In genomic region chr7:105126436-105126975, GRCh38 we compare ENCODE assay signal across 22 cellular contexts.
DNase-seq lines count a peak whose midpoint lies in the region; ATAC-seq and TF ChIP-seq lines count a peak whose summit lies in the region.
"Had no signal": no experiment of that assay in that cellular context is flagged by ENCODE, and none has a peak within 500 bp of the region (broad histone marks: within the 10 kb centered on the region; RNA-seq: fewer than 3 reads in every experiment).

No MANE protein-coding gene starts in this region.

- H3K79me2 ChIP-seq in OCI-LY1 (ENCODE audit: insufficient read depth, low read length): no peaks in the 10 kb centered on the region

- no peak overlapping the region for H3K4me3 Mint-ChIP-seq in activated naive CD4-positive, alpha-beta T cell treated with anti-CD3 and anti-CD28 coated beads, Interleukin-2, amount 10 ng/mL, durations not matched to agents 7 days and 5 days
- no peak overlapping the region for H3K4me3 Mint-ChIP-seq in stimulated activated effector memory CD8-positive, alpha-beta T cell treated with anti-CD3 and anti-CD28 coated beads, Interleukin-12 subunit alpha, Interleukin-12 subunit beta, amount 100 ng/mL, for 72 hours
- H3K4me3 Mint-ChIP-seq: activated CD8-positive, alpha-beta memory T cell treated with anti-CD3 and anti-CD28 coated beads, Interleukin-2, amount 10 ng/mL, durations not matched to agents 7 days and 5 days; T-helper 2 cell treated with Interferon-gamma antibody and Interleukin-4, amounts not matched to agents 5 μg/mL and 100 μg/mL, for 36 hours had no signal

- DNase-seq in activated naive CD4-positive, alpha-beta T cell treated with anti-CD3 and anti-CD28 coated beads, Interleukin-2, amount 50 U/mL, for 72 hours (ENCODE audit: low spot score in 2 of 2): no peak
- DNase-seq in activated naive CD4-positive, alpha-beta T cell treated with anti-CD3 and anti-CD28 coated beads, Interleukin-2, amount 10 ng/mL, durations not matched to agents 7 days and 5 days: no peak
- DNase-seq in cerebellar nuclear complex (lab: John Stamatoyannopoulos, UW) (peak; percentile 71 to 79), MV-4-11 (lab: John Stamatoyannopoulos, UW) (no peak), NOMO-1 treated with DMSO at 0.1 percent for 48 hours (lab: John Stamatoyannopoulos, UW; ENCODE audit: unreplicated experiment) (no peak)
- no peak for DNase-seq in stimulated activated effector memory CD8-positive, alpha-beta T cell treated with anti-CD3 and anti-CD28 coated beads, Interleukin-12 subunit alpha, Interleukin-12 subunit beta, amount 100 ng/mL, for 72 hours (ENCODE audit: low spot score in 2 of 2)
- DNase-seq: activated CD8-positive, alpha-beta memory T cell treated with anti-CD3 and anti-CD28 coated beads, Interleukin-2, amount 10 ng/mL, durations not matched to agents 7 days and 5 days; amygdala; central memory CD4-positive, alpha-beta T cell; effector CD8-positive, alpha-beta T cell; left ventricle myocardium inferior; NCI-H1048; NCI-H2081; NCI-H446 treated with DMSO at 0.1 percent for 48 hours; SIG-M5 had no signal

- peak overlapping the region; percentile 65 for H3K27ac ChIP-seq in OCI-LY1 (ENCODE audit: low read depth, low read length, poor library complexity, severe bottlenecking)
- H3K27ac ChIP-seq: A549, C4-2B, left ventricle myocardium inferior, vagina had no signal

- no peak overlapping the region for H3K9ac ChIP-seq in OCI-LY1 (ENCODE audit: low read length)

- no peaks in the 10 kb centered on the region for H3K9me3 ChIP-seq in OCI-LY1 (ENCODE audit: low read length)
- H3K9me3 ChIP-seq: A549, left ventricle myocardium inferior, vagina had no signal

- H4K20me1 ChIP-seq in OCI-LY1 (ENCODE audit: insufficient read depth, low read length): no peaks in the 10 kb centered on the region

- ATAC-seq in activated naive CD4-positive, alpha-beta T cell treated with anti-CD3 and anti-CD28 coated beads, Interleukin-2, amount 50 U/mL, for 72 hours: peak in 1 of 2 donors; percentile 16
- no peak for ATAC-seq in stimulated activated effector memory CD8-positive, alpha-beta T cell treated with anti-CD3 and anti-CD28 coated beads, Interleukin-12 subunit alpha, Interleukin-12 subunit beta, amount 100 ng/mL, for 72 hours
- ATAC-seq in GM18519 (IDR thresholded peaks at IDR 0.05; ENCODE audit: low FRiP score, unreplicated experiment): no peak
- ATAC-seq: activated CD8-positive, alpha-beta memory T cell treated with anti-CD3 and anti-CD28 coated beads, Interleukin-2, amount 10 ng/mL, durations not matched to agents 7 days and 5 days; K562 had no signal

- H3K27ac Mint-ChIP-seq in activated naive CD4-positive, alpha-beta T cell treated with anti-CD3 and anti-CD28 coated beads, Interleukin-2, amount 50 U/mL, for 72 hours: peak overlapping the region; percentile 43 to 53
- H3K27ac Mint-ChIP-seq in activated naive CD4-positive, alpha-beta T cell treated with anti-CD3 and anti-CD28 coated beads, Interleukin-2, amount 10 ng/mL, durations not matched to agents 7 days and 5 days: no peak overlapping the region
- H3K27ac Mint-ChIP-seq in stimulated activated effector memory CD8-positive, alpha-beta T cell treated with anti-CD3 and anti-CD28 coated beads, Interleukin-12 subunit alpha, Interleukin-12 subunit beta, amount 100 ng/mL, for 72 hours: peak overlapping the region; percentile 32
- H3K27ac Mint-ChIP-seq: activated CD8-positive, alpha-beta memory T cell treated with anti-CD3 and anti-CD28 coated beads, Interleukin-2, amount 10 ng/mL, durations not matched to agents 7 days and 5 days; T-helper 2 cell treated with Interferon-gamma antibody and Interleukin-4, amounts not matched to agents 5 μg/mL and 100 μg/mL, for 36 hours had no signal

- no peaks in the 10 kb centered on the region for H3F3A ChIP-seq in OCI-LY1 (ENCODE audit: insufficient read depth, low read length)

- H3K36me3 Mint-ChIP-seq in activated naive CD4-positive, alpha-beta T cell treated with anti-CD3 and anti-CD28 coated beads, Interleukin-2, amount 50 U/mL, for 72 hours: peaks cover 0 to 10% of the 10 kb centered on the region in 2 donors
- H3K36me3 Mint-ChIP-seq in activated naive CD4-positive, alpha-beta T cell treated with anti-CD3 and anti-CD28 coated beads, Interleukin-2, amount 10 ng/mL, durations not matched to agents 7 days and 5 days: peaks cover 11% of the 10 kb centered on the region
- peaks cover 49% of the 10 kb centered on the region for H3K36me3 Mint-ChIP-seq in stimulated activated effector memory CD8-positive, alpha-beta T cell treated with anti-CD3 and anti-CD28 coated beads, Interleukin-12 subunit alpha, Interleukin-12 subunit beta, amount 100 ng/mL, for 72 hours

- no peak overlapping the region for H2AFZ ChIP-seq in OCI-LY1 (ENCODE audit: low read length)

- CTCF ChIA-PET in activated naive CD4-positive, alpha-beta T cell treated with anti-CD3 and anti-CD28 coated beads, Interleukin-2, amount 10 ng/mL, durations not matched to agents 7 days and 5 days (lab: Charles Lee): interaction anchor here (1.5 kb wide), 2 partner anchors 145 to 209 kb away, joined by 3 to 4 read pairs; no protein-coding TSS in a partner anchor

- H3K4me2 ChIP-seq in OCI-LY1 (ENCODE audit: low read length): peak overlapping the region; percentile 22; the same call in 1 of the 2 replicates
- H3K4me2 ChIP-seq: A549 had no signal

- H3K27me3 Mint-ChIP-seq in activated naive CD4-positive, alpha-beta T cell treated with anti-CD3 and anti-CD28 coated beads, Interleukin-2, amount 10 ng/mL, durations not matched to agents 7 days and 5 days: no peaks in the 10 kb centered on the region
- H3K27me3 Mint-ChIP-seq: activated CD8-positive, alpha-beta memory T cell treated with anti-CD3 and anti-CD28 coated beads, Interleukin-2, amount 10 ng/mL, durations not matched to agents 7 days and 5 days had no signal

- peaks cover 7% of the 10 kb centered on the region for H3K4me1 Mint-ChIP-seq in activated naive CD4-positive, alpha-beta T cell treated with anti-CD3 and anti-CD28 coated beads, Interleukin-2, amount 10 ng/mL, durations not matched to agents 7 days and 5 days
- H3K4me1 Mint-ChIP-seq in stimulated activated effector memory CD8-positive, alpha-beta T cell treated with anti-CD3 and anti-CD28 coated beads, Interleukin-12 subunit alpha, Interleukin-12 subunit beta, amount 100 ng/mL, for 72 hours: peaks cover 9% of the 10 kb centered on the region

- peaks cover 16% of the 10 kb centered on the region for H3K4me1 ChIP-seq in OCI-LY1 (ENCODE audit: insufficient read depth, low read length, severe bottlenecking)
- H3K4me1 ChIP-seq: A549, vagina had no signal

- H3K36me3 ChIP-seq in OCI-LY1 (ENCODE audit: insufficient read depth, low read length): 0 out of 2 replicates have a peak, but pooled peaks cover 7% of the 10 kb centered on the region
- H3K36me3 ChIP-seq: vagina had no signal

- no peaks in the 10 kb centered on the region for H3K27me3 ChIP-seq in OCI-LY1 (ENCODE audit: insufficient read depth, low read length)
- H3K27me3 ChIP-seq: vagina had no signal

- no peak for TF ChIP-seq CTCF in OCI-LY1 (IDR thresholded peaks at IDR 0.05; ENCODE audit: low read length)

- H3K9me3 Mint-ChIP-seq in activated naive CD4-positive, alpha-beta T cell treated with anti-CD3 and anti-CD28 coated beads, Interleukin-2, amount 50 U/mL, for 72 hours: no peaks in the 10 kb centered on the region
- no peaks in the 10 kb centered on the region for H3K9me3 Mint-ChIP-seq in activated naive CD4-positive, alpha-beta T cell treated with anti-CD3 and anti-CD28 coated beads, Interleukin-2, amount 10 ng/mL, durations not matched to agents 7 days and 5 days
- H3K9me3 Mint-ChIP-seq in stimulated activated effector memory CD8-positive, alpha-beta T cell treated with anti-CD3 and anti-CD28 coated beads, Interleukin-12 subunit alpha, Interleukin-12 subunit beta, amount 100 ng/mL, for 72 hours: no peaks in the 10 kb centered on the region
- H3K9me3 Mint-ChIP-seq: T-helper 2 cell treated with Interferon-gamma antibody and Interleukin-4, amounts not matched to agents 5 μg/mL and 100 μg/mL, for 36 hours had no signal

- no peak overlapping the region for H3K4me3 ChIP-seq in OCI-LY1 (ENCODE audit: low read depth, low read length, poor library complexity, severe bottlenecking)
- H3K4me3 ChIP-seq: A549, K562, left ventricle myocardium inferior, vagina had no signal

- no peaks in the 10 kb centered on the region for H3K9me2 ChIP-seq in OCI-LY1 (ENCODE audit: low read depth, low read length)

Comparison
In these comparisons a context has a peak if more than half of its experiments do, and no peak if none do; other contexts are left out.
1. DNase-seq: peak in cerebellar nuclear complex (2 of 2); none in activated naive CD4-positive, alpha-beta T cell treated with anti-CD3 and anti-CD28 coated beads, Interleukin-2, amount 50 U/mL, for 72 hours (0 of 2), activated naive CD4-positive, alpha-beta T cell treated with anti-CD3 and anti-CD28 coated beads, Interleukin-2, amount 10 ng/mL, durations not matched to agents 7 days and 5 days (single experiment), stimulated activated effector memory CD8-positive, alpha-beta T cell treated with anti-CD3 and anti-CD28 coated beads, Interleukin-12 subunit alpha, Interleukin-12 subunit beta, amount 100 ng/mL, for 72 hours (0 of 2), MV-4-11 (single experiment) and NOMO-1 treated with DMSO at 0.1 percent for 48 hours (single experiment).